Comparison of ENCODE assay signal across 8 cellular contexts in genomic region chr7:95794917-95795515, GRCh38. TPM values are rescaled to one million over a fixed set of nuclear protein-coding genes. Genes with fewer than 3 reads are reported as not detected.
DNase-seq lines count a peak whose midpoint lies in the region; ATAC-seq and TF ChIP-seq lines count a peak whose summit lies in the region.

No MANE protein-coding gene starts in this region.

- WGBS in gastroesophageal sphincter (ENCODE audit: low coverage in 1 of 2), 2 donors, result 78 to 93% methylated on average over 3 of the region's 3 CpGs

- H3K36me3 ChIP-seq in gastroesophageal sphincter, result no peaks in the 10 kb centered on the region

- no peak overlapping the region for H3K27ac ChIP-seq in gastroesophageal sphincter

- TF ChIP-seq POLR2A in gastroesophageal sphincter (IDR thresholded peaks at IDR 0.05), result no peak

- H3K4me3 Mint-ChIP-seq in natural killer cell, result no peak overlapping the region

- no peaks in the 10 kb centered on the region for H3K27me3 ChIP-seq in gastroesophageal sphincter

- no peak for TF ChIP-seq EP300 in gastroesophageal sphincter (IDR thresholded peaks at IDR 0.05)

- TF ChIP-seq CTCF in fibroblast of mammary gland (conservative IDR thresholded peaks at IDR 0.05; ENCODE audit: control insufficient read depth, insufficient read depth, low read depth, low read length), result peak; percentile 64
- no peak for TF ChIP-seq CTCF in natural killer cell (IDR thresholded peaks at IDR 0.05)
- TF ChIP-seq CTCF in gastroesophageal sphincter (IDR thresholded peaks at IDR 0.05), result peak in 2 of 4 experiments; percentile 9 to 10

- DNase-seq in CD1c-positive myeloid dendritic cell (ENCODE audit: extremely low spot score) (peak; percentile 16), NCI-H748 (lab: John Stamatoyannopoulos, UW; ENCODE audit: unreplicated experiment) (peak; percentile 57), fibroblast of mammary gland (ENCODE audit: low read depth) (peak; percentile 47), natural killer cell (no peak), hippocampal formation (lab: John Stamatoyannopoulos, UW) (no peak)
- DNase-seq in activated CD8-positive, alpha-beta memory T cell treated with anti-CD3 and anti-CD28 coated beads, Interleukin-2, amount 50 U/mL, for 4 hours, result no peak

- H3K4me1 ChIP-seq in gastroesophageal sphincter, result no peaks in the 10 kb centered on the region

- no peak overlapping the region for H3K4me3 ChIP-seq in fibroblast of mammary gland (ENCODE audit: control insufficient read depth, low read depth, low read length)
- no peak overlapping the region for H3K4me3 ChIP-seq in gastroesophageal sphincter

- H3K4me1 Mint-ChIP-seq in natural killer cell, result no peaks in the 10 kb centered on the region

- peaks cover 0 to 10% of the 10 kb centered on the region in 2 donors for H3K27me3 Mint-ChIP-seq in natural killer cell (ENCODE audit: low read depth in 2 of 2)

- peak; percentile 42 for ATAC-seq in GM21786 (IDR thresholded peaks at IDR 0.05; ENCODE audit: unreplicated experiment)
- ATAC-seq in natural killer cell, result no peak
- ATAC-seq in gastroesophageal sphincter, result no peak

- H3K9me3 Mint-ChIP-seq in natural killer cell, result peaks cover 0 to 2% of the 10 kb centered on the region in 2 donors

- H3K27ac Mint-ChIP-seq in natural killer cell, result no peak overlapping the region

- no peaks in the 10 kb centered on the region for H3K9me3 ChIP-seq in gastroesophageal sphincter

- intact Hi-C loops in natural killer cell (cut with micrococcal nuclease), result no loop called here

- H3K36me3 Mint-ChIP-seq in natural killer cell, result no peaks in the 10 kb centered on the region

RNA-seq across cellular contexts. Expression of gene DYNC1I1, which starts 22.7 kb away (rescaled TPM):
- total RNA-seq in natural killer cell (not detected), gastroesophageal sphincter (10 to 100 TPM in 3 of 4 donors, 1 to 10 TPM in 1; 7.6 to 23.8 (median 18.2) TPM)

Comparison
In these comparisons a context has a peak if more than half of its experiments do, and no peak if none do; other contexts are left out.
1. DNase-seq: peak in CD1c-positive myeloid dendritic cell (single experiment), NCI-H748 (single experiment) and fibroblast of mammary gland (single experiment); none in natural killer cell (single experiment), hippocampal formation (0 of 2) and activated CD8-positive, alpha-beta memory T cell treated with anti-CD3 and anti-CD28 coated beads, Interleukin-2, amount 50 U/mL, for 4 hours (single experiment).
2. RNA of gene DYNC1I1, which starts 22.7 kb away (total RNA-seq): 7.6 to 23.8 TPM in gastroesophageal sphincter; not detected in natural killer cell; every median in the first group is over 4 times any median in the second.